ENCODE assay signal across 28 cellular contexts in genomic region chr5:154606246-154606645, GRCh38.
"Had no signal": no experiment of that assay in that cellular context is flagged by ENCODE, and none has a peak within 500 bp of the region (broad histone marks: within the 10 kb centered on the region; RNA-seq: fewer than 3 reads in every experiment).

No MANE protein-coding gene starts in this region.

- H3K36me3 ChIP-seq: adrenal gland, esophagus squamous epithelium, gastroesophageal sphincter, WERI-Rb-1 had no signal

- H3K4me3 ChIP-seq: adrenal gland, body of pancreas, esophagus squamous epithelium, gastroesophageal sphincter had no signal

- H3K27ac ChIP-seq: adrenal gland, body of pancreas, epithelial cell of prostate, esophagus squamous epithelium, gastroesophageal sphincter, WERI-Rb-1 had no signal

- H3K9me3 ChIP-seq: adrenal gland, body of pancreas, esophagus squamous epithelium, gastroesophageal sphincter had no signal

- DNase-seq: activated B cell treated with CpG ODN at 0.5 μM for 24 hours; activated CD4-positive, alpha-beta T cell treated with anti-CD3 and anti-CD28 coated beads for 48 hours; activated CD4-positive, alpha-beta T cell treated with anti-CD3 and anti-CD28 coated beads, Interleukin-2, amount 50 U/mL, for 1 hour; activated CD4-positive, alpha-beta T cell treated with anti-CD3 and anti-CD28 coated beads, Interleukin-2, amount 50 U/mL, for 48 hours; activated CD8-positive, alpha-beta memory T cell treated with anti-CD3 and anti-CD28 coated beads, Interleukin-2, amount 10 ng/mL, durations not matched to agents 7 days and 5 days; activated CD8-positive, alpha-beta memory T cell treated with anti-CD3 and anti-CD28 coated beads, Interleukin-2, amount 50 U/mL, for 4 hours; activated CD8-positive, alpha-beta T cell treated with anti-CD3 and anti-CD28 coated beads for 36 hours; activated effector memory CD4-positive, alpha-beta T cell treated with anti-CD3 and anti-CD28 coated beads, Interleukin-2, amount 50 U/mL, for 16 hours; activated naive CD4-positive, alpha-beta T cell treated with anti-CD3 and anti-CD28 coated beads for 36 hours; activated naive CD8-positive, alpha-beta T cell treated with anti-CD3 and anti-CD28 coated beads for 36 hours; activated naive CD8-positive, alpha-beta T cell treated with anti-CD3 and anti-CD28 coated beads, Interleukin-2, amount 50 U/mL, for 24 hours; activated T-cell treated with anti-CD3 and anti-CD28 coated beads, Interleukin-2, amount 50 U/mL, for 1 hour; activated T-cell treated with anti-CD3 and anti-CD28 coated beads, Interleukin-2, amount 50 U/mL, for 48 hours; adrenal gland; amygdala; aorta; body of pancreas; caudate nucleus; effector CD8-positive, alpha-beta T cell; esophagus squamous epithelium; foreskin melanocyte; T-helper 1 cell; T-helper 17 cell; T1000; WERI-Rb-1 had no signal

- ATAC-seq: activated CD4-positive, CD25-positive, alpha-beta regulatory T cell treated with anti-CD3 and anti-CD28 coated beads, Interleukin-2, amount 50 U/mL, for 24 hours; activated CD8-positive, alpha-beta memory T cell treated with anti-CD3 and anti-CD28 coated beads, Interleukin-2, amount 10 ng/mL, durations not matched to agents 7 days and 5 days; activated CD8-positive, alpha-beta T cell treated with anti-CD3 and anti-CD28 coated beads for 36 hours; activated naive CD8-positive, alpha-beta T cell treated with anti-CD3 and anti-CD28 coated beads, Interleukin-2, amount 50 U/mL, for 24 hours; body of pancreas; gastroesophageal sphincter; T-helper 17 cell had no signal
